ENCODE assay signal across 22 cellular contexts in genomic region chr1:247433922-247434476, GRCh38. TPM values are rescaled to one million over a fixed set of nuclear protein-coding genes. Genes with fewer than 3 reads are reported as not detected.
DNase-seq lines count a peak whose midpoint lies in the region; TF ChIP-seq lines count a peak whose summit lies in the region.
"Had no signal": no experiment of that assay in that cellular context is flagged by ENCODE, and none has a peak within 500 bp of the region (broad histone marks: within the 10 kb centered on the region; RNA-seq: fewer than 3 reads in every experiment).

No MANE protein-coding gene starts in this region.

- no peak overlapping the region for H3K4me3 ChIP-seq in coronary artery
- no peak overlapping the region for H3K4me3 ChIP-seq in neuronal stem cell (ENCODE audit: low read length in 2 of 2)
- H3K4me3 ChIP-seq in PC-9 = no peak overlapping the region
- H3K4me3 ChIP-seq: MG63, SJCRH30 had no signal

- no peak overlapping the region for H3K27ac Mint-ChIP-seq in mesothelial cell of epicardium
- H3K27ac Mint-ChIP-seq: T-cell had no signal

- H3K9me3 ChIP-seq in neuronal stem cell (replicated peaks in 1 of 2; ENCODE audit: control insufficient read depth in 2 of 2, insufficient read depth in 1 of 2, low read depth in 1 of 2, low read length in 2 of 2) (no peaks in the 10 kb centered on the region), PC-9 (ENCODE audit: insufficient read depth, low read depth) (no peaks in the 10 kb centered on the region)
- H3K9me3 ChIP-seq: BE2C, MG63, SJCRH30 had no signal

- no peaks in the 10 kb centered on the region for H3K9me2 ChIP-seq in PC-9 (ENCODE audit: insufficient read depth)

- no peak overlapping the region for H3K4me3 Mint-ChIP-seq in mesothelial cell of epicardium
- H3K4me3 Mint-ChIP-seq: T-cell had no signal

- H2AFZ ChIP-seq in neuronal stem cell (ENCODE audit: low read length) = no peak overlapping the region
- H2AFZ ChIP-seq in PC-9 = no peak overlapping the region

- CTCF ChIA-PET in PC-9 (lab: Charles Lee) = no interaction called here

- H3K14ac ChIP-seq in neuronal stem cell (ENCODE audit: low read length) = no peak overlapping the region

- no peak overlapping the region for H3K4ac ChIP-seq in neuronal stem cell (ENCODE audit: low read length)

- no peak overlapping the region for H4K8ac ChIP-seq in neuronal stem cell (ENCODE audit: low read depth, low read length)

- H2BK5ac ChIP-seq in neuronal stem cell (ENCODE audit: low read length) = no peak overlapping the region

- TF ChIP-seq CTCF in coronary artery (IDR thresholded peaks at IDR 0.05) = no peak
- TF ChIP-seq CTCF in GM10266 (IDR thresholded peaks at IDR 0.05; ENCODE audit: control insufficient read depth, insufficient read depth, low read depth, missing control alignments) = no peak
- TF ChIP-seq CTCF in PC-9 (conservative IDR thresholded peaks at IDR 0.05) = no peak
- TF ChIP-seq CTCF in mesothelial cell of epicardium (IDR thresholded peaks at IDR 0.05; ENCODE audit: unreplicated experiment) = no peak

- peaks cover 23% of the 10 kb centered on the region for H3K27me3 Mint-ChIP-seq in mesothelial cell of epicardium (ENCODE audit: low read depth)
- H3K27me3 Mint-ChIP-seq: CD4-positive, alpha-beta memory T cell; T-cell had no signal

- BruUV-seq in PC-9 (replicated peaks; lab: Mats Ljungman, UMichigan) = no TSS peak

- H3K79me2 ChIP-seq in PC-9 (ENCODE audit: low read depth) = no peaks in the 10 kb centered on the region

- no peaks in the 10 kb centered on the region for H4K20me1 ChIP-seq in PC-9 (ENCODE audit: insufficient read depth)

- no peak overlapping the region for H3K23ac ChIP-seq in neuronal stem cell (ENCODE audit: low read depth, low read length, poor library complexity)

- H3K4me1 ChIP-seq in neuronal stem cell (ENCODE audit: control insufficient read depth in 2 of 2, insufficient read depth in 1 of 2, low read depth in 1 of 2, low read length in 2 of 2) (no peaks in the 10 kb centered on the region), PC-9 (replicated peaks; ENCODE audit: insufficient read depth) (no peaks in the 10 kb centered on the region)
- H3K4me1 ChIP-seq: BE2C, SJCRH30 had no signal

- H3K4me2 ChIP-seq in neuronal stem cell (ENCODE audit: insufficient read depth, low read length, poor library complexity, severe bottlenecking) (no peak overlapping the region), PC-9 (no peak overlapping the region)

- DNase-seq in CD1c-positive myeloid dendritic cell (ENCODE audit: extremely low spot score) (peak; percentile 83), NOMO-1 (lab: John Stamatoyannopoulos, UW; ENCODE audit: unreplicated experiment in 2 of 2) (peak; percentile 48 to 65), coronary artery (ENCODE audit: low spot score) (peak; percentile 59), neuronal stem cell (ENCODE audit: low spot score) (no peak), GM10266 (ENCODE audit: extremely low spot score) (no peak), PC-9 (no peak), mesothelial cell of epicardium (ENCODE audit: low spot score in 2 of 2, unreplicated experiment in 2 of 2) (no peak)
- DNase-seq: BE2C; CD4-positive, alpha-beta memory T cell; DMS153; GOT3; MG63; NCI-H1105 treated with DMSO at 0.1 percent for 48 hours; NCI-H2029 treated with DMSO at 0.1 percent for 48 hours; NCI-H226; NCI-H510A treated with DMSO at 0.1 percent for 48 hours; NCI-H82; SJCRH30; T-cell had no signal

- no peaks in the 10 kb centered on the region for H3K36me3 Mint-ChIP-seq in mesothelial cell of epicardium

- WGBS in neuronal stem cell (ENCODE audit: extremely low coverage in 2 of 2, insufficient read length in 2 of 2, insufficient replicate concordance in 1 of 2), 2 donors = no CpG with 5 or more reads among the region's 19 CpGs

- H2BK12ac ChIP-seq in neuronal stem cell (ENCODE audit: low read length) = no peak overlapping the region

- intact Hi-C loops in PC-9 (cut with micrococcal nuclease; ENCODE audit: unreplicated experiment) = no loop called here

- no peak overlapping the region for H3K27ac ChIP-seq in coronary artery
- H3K27ac ChIP-seq in neuronal stem cell (replicated peaks; ENCODE audit: low read length) = no peak overlapping the region
- no peak overlapping the region for H3K27ac ChIP-seq in PC-9
- H3K27ac ChIP-seq: SJCRH30 had no signal

- H3K4me1 Mint-ChIP-seq in mesothelial cell of epicardium = no peaks in the 10 kb centered on the region

- no peaks in the 10 kb centered on the region for H3F3A ChIP-seq in PC-9 (ENCODE audit: insufficient read depth, low read depth)

- H3K9ac ChIP-seq in neuronal stem cell (ENCODE audit: low read depth, low read length, poor library complexity) = no peak overlapping the region

- H4K91ac ChIP-seq in neuronal stem cell (ENCODE audit: low read depth, low read length, poor library complexity) = no peak overlapping the region

- no peaks in the 10 kb centered on the region for H3K79me1 ChIP-seq in neuronal stem cell (ENCODE audit: low read depth, low read length)

- H2BK15ac ChIP-seq in neuronal stem cell (ENCODE audit: low read length) = no peak overlapping the region

- H3K18ac ChIP-seq in neuronal stem cell (ENCODE audit: low read length) = peak overlapping the region; percentile 25

- no peak overlapping the region for H2BK120ac ChIP-seq in neuronal stem cell (ENCODE audit: low read depth, low read length)

- no peak overlapping the region for H2AK5ac ChIP-seq in neuronal stem cell (ENCODE audit: low read depth, low read length)

- POLR2A ChIA-PET in PC-9 (lab: Charles Lee; ENCODE audit: unreplicated experiment) = no interaction called here

- H3K9me3 Mint-ChIP-seq in mesothelial cell of epicardium = no peaks in the 10 kb centered on the region
- H3K9me3 Mint-ChIP-seq: T-cell had no signal

- H3K36me3 ChIP-seq in neuronal stem cell (replicated peaks in 1 of 2; ENCODE audit: control insufficient read depth in 2 of 2, insufficient read depth in 2 of 2, low read length in 2 of 2) = no peaks in the 10 kb centered on the region
- no peaks in the 10 kb centered on the region for H3K36me3 ChIP-seq in PC-9 (ENCODE audit: low read depth)
- H3K36me3 ChIP-seq: BE2C, MG63, SJCRH30 had no signal

- H3K27me3 ChIP-seq in neuronal stem cell (ENCODE audit: control insufficient read depth in 3 of 3, insufficient read depth in 3 of 3, low read depth in 1 of 3, low read length in 3 of 3) = peaks cover 0 to 3% (median 0%) of the 10 kb centered on the region in 3 experiments
- H3K27me3 ChIP-seq in PC-9 (ENCODE audit: insufficient read depth, low read depth) = peaks cover 49% of the 10 kb centered on the region
- H3K27me3 ChIP-seq: SJCRH30 had no signal

RNA-seq across cellular contexts. Expression of gene NLRP3, which starts 18.0 kb away (rescaled TPM):
- polyA plus RNA-seq in neuronal stem cell (2013, experiment 1 of 2) = 0.24 TPM
- 0.26 TPM for polyA plus RNA-seq in neuronal stem cell (2013, experiment 2 of 2)
- total RNA-seq in PC-9 (2021) = 0.30 TPM in 1 of 2 replicates, not detected in the other
- total RNA-seq in mesothelial cell of epicardium = 0.13 to 0.34 TPM (median 0.22 TPM) in 3 replicates
- total RNA-seq: A673, G401 had no signal

RNA-seq across cellular contexts. Expression of gene OR2B11, which starts 23.9 kb away (rescaled TPM):
- not detected for polyA plus RNA-seq in neuronal stem cell (2013, experiment 1 of 2)
- not detected for polyA plus RNA-seq in neuronal stem cell (2013, experiment 2 of 2)
- total RNA-seq in PC-9 (2021) = not detected in 2 replicates
- not detected in 3 replicates for total RNA-seq in mesothelial cell of epicardium
- total RNA-seq: A673; CD4-positive, alpha-beta memory T cell; G401; LHCN-M2; SJCRH30; T-cell had no signal
- polyA plus RNA-seq: CD4-positive, alpha-beta memory T cell had no signal

Comparison
In these comparisons a context has a peak if more than half of its experiments do, and no peak if none do; other contexts are left out.
1. DNase-seq: peak in CD1c-positive myeloid dendritic cell (single experiment), NOMO-1 (2 of 2) and coronary artery (single experiment); none in neuronal stem cell (single experiment), GM10266 (single experiment), PC-9 (0 of 2) and mesothelial cell of epicardium (0 of 2).